1 cellular context compared by ENCODE assay signal in the genomic region with DNA sequence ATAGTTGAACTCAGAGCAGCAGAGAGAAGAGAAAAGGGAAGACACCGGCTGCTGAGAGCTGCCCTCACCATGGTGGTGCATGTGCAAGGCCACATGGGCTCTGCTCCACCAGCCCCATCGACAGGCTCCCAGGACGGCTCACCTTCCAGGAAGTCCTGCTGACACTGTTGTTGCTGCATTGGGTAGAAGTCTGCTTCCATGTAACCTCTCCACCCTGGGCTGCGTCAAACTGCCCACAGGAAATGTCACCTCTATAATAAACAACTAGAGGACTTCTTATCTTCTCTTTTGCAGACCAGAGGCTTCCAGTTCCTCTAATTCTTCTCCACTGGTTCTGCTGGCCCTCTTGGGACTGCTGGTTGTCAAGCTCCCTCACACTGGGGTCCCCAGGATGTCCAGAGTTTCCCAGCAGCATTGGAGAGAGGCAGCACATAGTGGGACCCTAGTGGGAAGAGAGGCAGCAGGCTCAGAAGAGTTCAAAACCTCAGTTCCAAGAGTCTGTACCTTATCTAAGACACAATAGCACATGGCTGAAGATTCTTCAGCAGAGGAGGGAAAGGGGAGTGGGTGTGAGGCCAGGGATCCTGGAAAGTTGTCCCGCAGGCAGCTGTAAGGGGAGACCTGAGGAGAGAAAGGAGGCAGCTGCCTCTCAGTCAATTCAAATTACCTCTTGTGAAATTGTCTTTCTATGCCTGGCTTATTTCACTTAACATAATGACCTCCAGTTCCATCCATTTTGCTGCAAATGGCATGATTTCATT.
A peak's percentile ranks its signal among the peaks of the same experiment; 100 is the strongest.
TF ChIP-seq lines count a peak whose summit lies in the region.

No MANE protein-coding gene starts in this region.

TF ChIP-seq in K562, 482 proteins besides CTCF, POLR2A, EP300 and RAD21 (continued from another document and continues in another):
- TF ChIP-seq MGA (IDR thresholded peaks at IDR 0.05) (no peak), ELF4 (CRISPR knock-in tag; IDR thresholded peaks at IDR 0.05) (no peak), TARDBP (IDR thresholded peaks at IDR 0.05) (no peak), MTA2 (IDR thresholded peaks at IDR 0.05; ENCODE audit: low read depth) (no peak), PURB (CRISPR knock-in tag; IDR thresholded peaks at IDR 0.05; ENCODE audit: low read depth) (no peak), MLLT1 (IDR thresholded peaks at IDR 0.05) (no peak), BRF1 (IDR thresholded peaks at IDR 0.05; ENCODE audit: borderline replicate concordance, extremely low read depth, insufficient read length) (no peak), CREM (IDR thresholded peaks at IDR 0.05; ENCODE audit: low read depth) (0 out of 2 replicates have a peak, but pooled peaks have one; percentile 26), BHLHE40 (IDR thresholded peaks at IDR 0.05; ENCODE audit: low read length) (no peak), RBM34 (IDR thresholded peaks at IDR 0.05; ENCODE audit: borderline replicate concordance, insufficient read depth, low read length) (no peak), BCOR (IDR thresholded peaks at IDR 0.05) (no peak), ZNF134 (CRISPR knock-in tag; conservative IDR thresholded peaks at IDR 0.05) (no peak), MEF2D (tag; conservative IDR thresholded peaks at IDR 0.05; ENCODE audit: low read depth) (no peak), ZC3H8 (IDR thresholded peaks at IDR 0.05) (no peak), SIX5 (IDR thresholded peaks at IDR 0.05; ENCODE audit: borderline replicate concordance in 1 of 2, insufficient read depth in 1 of 2, low read depth in 1 of 2, low read length in 2 of 2) (no peak), GTF2A2 (tag; IDR thresholded peaks at IDR 0.05) (no peak), TEAD4 (IDR thresholded peaks at IDR 0.05; ENCODE audit: low read length) (peak; percentile 20; the same call in 1 of the 2 replicates), TEAD4 (CRISPR knock-in tag; IDR thresholded peaks at IDR 0.05; ENCODE audit: borderline replicate concordance) (no peak), L3MBTL2 (IDR thresholded peaks at IDR 0.05) (peak; percentile 34; the same call in 1 of the 2 replicates), FOXJ3 (CRISPR knock-in tag; IDR thresholded peaks at IDR 0.05) (no peak), GABPA (tag; conservative IDR thresholded peaks at IDR 0.05; ENCODE audit: low read depth) (peak; percentile 50), USF2 (CRISPR knock-in tag; IDR thresholded peaks at IDR 0.05) (no peak)
- TF ChIP-seq, protein P1, sequence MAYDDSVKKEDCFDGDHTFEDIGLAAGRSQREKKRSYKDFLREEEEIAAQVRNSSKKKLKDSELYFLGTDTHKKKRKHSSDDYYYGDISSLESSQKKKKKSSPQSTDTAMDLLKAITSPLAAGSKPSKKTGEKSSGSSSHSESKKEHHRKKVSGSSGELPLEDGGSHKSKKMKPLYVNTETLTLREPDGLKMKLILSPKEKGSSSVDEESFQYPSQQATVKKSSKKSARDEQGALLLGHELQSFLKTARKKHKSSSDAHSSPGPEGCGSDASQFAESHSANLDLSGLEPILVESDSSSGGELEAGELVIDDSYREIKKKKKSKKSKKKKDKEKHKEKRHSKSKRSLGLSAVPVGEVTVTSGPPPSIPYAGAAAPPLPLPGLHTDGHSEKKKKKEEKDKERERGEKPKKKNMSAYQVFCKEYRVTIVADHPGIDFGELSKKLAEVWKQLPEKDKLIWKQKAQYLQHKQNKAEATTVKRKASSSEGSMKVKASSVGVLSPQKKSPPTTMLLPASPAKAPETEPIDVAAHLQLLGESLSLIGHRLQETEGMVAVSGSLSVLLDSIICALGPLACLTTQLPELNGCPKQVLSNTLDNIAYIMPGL (CRISPR knock-in tag; IDR thresholded peaks at IDR 0.05): no peak
- TF ChIP-seq, protein P2, sequence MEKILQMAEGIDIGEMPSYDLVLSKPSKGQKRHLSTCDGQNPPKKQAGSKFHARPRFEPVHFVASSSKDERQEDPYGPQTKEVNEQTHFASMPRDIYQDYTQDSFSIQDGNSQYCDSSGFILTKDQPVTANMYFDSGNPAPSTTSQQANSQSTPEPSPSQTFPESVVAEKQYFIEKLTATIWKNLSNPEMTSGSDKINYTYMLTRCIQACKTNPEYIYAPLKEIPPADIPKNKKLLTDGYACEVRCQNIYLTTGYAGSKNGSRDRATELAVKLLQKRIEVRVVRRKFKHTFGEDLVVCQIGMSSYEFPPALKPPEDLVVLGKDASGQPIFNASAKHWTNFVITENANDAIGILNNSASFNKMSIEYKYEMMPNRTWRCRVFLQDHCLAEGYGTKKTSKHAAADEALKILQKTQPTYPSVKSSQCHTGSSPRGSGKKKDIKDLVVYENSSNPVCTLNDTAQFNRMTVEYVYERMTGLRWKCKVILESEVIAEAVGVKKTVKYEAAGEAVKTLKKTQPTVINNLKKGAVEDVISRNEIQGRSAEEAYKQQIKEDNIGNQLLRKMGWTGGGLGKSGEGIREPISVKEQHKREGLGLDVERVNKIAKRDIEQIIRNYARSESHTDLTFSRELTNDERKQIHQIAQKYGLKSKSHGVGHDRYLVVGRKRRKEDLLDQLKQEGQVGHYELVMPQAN (IDR thresholded peaks at IDR 0.05; ENCODE audit: borderline replicate concordance): no peak
- TF ChIP-seq, protein P3, sequence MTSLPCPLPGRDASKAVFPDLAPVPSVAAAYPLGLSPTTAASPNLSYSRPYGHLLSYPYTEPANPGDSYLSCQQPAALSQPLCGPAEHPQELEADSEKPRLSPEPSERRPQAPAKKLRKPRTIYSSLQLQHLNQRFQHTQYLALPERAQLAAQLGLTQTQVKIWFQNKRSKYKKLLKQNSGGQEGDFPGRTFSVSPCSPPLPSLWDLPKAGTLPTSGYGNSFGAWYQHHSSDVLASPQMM (CRISPR knock-in tag; IDR thresholded peaks at IDR 0.05): no peak
- TF ChIP-seq, protein P4, sequence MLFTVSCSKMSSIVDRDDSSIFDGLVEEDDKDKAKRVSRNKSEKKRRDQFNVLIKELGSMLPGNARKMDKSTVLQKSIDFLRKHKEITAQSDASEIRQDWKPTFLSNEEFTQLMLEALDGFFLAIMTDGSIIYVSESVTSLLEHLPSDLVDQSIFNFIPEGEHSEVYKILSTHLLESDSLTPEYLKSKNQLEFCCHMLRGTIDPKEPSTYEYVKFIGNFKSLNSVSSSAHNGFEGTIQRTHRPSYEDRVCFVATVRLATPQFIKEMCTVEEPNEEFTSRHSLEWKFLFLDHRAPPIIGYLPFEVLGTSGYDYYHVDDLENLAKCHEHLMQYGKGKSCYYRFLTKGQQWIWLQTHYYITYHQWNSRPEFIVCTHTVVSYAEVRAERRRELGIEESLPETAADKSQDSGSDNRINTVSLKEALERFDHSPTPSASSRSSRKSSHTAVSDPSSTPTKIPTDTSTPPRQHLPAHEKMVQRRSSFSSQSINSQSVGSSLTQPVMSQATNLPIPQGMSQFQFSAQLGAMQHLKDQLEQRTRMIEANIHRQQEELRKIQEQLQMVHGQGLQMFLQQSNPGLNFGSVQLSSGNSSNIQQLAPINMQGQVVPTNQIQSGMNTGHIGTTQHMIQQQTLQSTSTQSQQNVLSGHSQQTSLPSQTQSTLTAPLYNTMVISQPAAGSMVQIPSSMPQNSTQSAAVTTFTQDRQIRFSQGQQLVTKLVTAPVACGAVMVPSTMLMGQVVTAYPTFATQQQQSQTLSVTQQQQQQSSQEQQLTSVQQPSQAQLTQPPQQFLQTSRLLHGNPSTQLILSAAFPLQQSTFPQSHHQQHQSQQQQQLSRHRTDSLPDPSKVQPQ (CRISPR knock-in tag; IDR thresholded peaks at IDR 0.05; ENCODE audit: borderline replicate concordance): no peak
- TF ChIP-seq, protein P5, sequence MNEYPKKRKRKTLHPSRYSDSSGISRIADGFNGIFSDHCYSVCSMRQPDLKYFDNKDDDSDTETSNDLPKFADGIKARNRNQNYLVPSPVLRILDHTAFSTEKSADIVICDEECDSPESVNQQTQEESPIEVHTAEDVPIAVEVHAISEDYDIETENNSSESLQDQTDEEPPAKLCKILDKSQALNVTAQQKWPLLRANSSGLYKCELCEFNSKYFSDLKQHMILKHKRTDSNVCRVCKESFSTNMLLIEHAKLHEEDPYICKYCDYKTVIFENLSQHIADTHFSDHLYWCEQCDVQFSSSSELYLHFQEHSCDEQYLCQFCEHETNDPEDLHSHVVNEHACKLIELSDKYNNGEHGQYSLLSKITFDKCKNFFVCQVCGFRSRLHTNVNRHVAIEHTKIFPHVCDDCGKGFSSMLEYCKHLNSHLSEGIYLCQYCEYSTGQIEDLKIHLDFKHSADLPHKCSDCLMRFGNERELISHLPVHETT (CRISPR knock-in tag; conservative IDR thresholded peaks at IDR 0.05 in 1 of 2, IDR thresholded peaks at IDR 0.05 in 1 of 2): no peak; a peak in 1 of 4 replicates
